Comparison of ENCODE assay signal across 33 cellular contexts in the genomic region with DNA sequence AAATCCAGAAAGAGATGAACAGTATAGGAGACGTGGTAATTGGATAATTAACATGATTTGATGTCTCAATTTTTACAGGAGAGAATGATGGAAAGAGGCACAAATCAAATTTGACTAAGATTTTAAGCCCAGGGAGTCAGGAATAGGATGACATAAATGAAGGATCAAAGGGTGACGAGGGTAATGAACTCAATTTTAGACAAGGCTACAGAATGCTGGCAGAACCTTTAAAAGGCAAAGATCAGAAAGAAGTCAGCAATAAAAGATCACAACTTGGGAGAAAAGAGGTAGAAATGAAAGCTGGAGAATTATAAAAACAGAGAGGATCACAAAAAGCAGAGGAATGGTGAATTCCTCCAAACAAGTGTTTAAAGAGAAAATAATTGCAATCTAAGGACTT. TPM values are rescaled to one million over a fixed set of nuclear protein-coding genes. Genes with fewer than 3 reads are reported as not detected.
"Had no signal": no experiment of that assay in that cellular context is flagged by ENCODE, and none has a peak within 500 bp of the region (broad histone marks: within the 10 kb centered on the region; RNA-seq: fewer than 3 reads in every experiment).

No MANE protein-coding gene starts in this region.

- H3K27me3 ChIP-seq: suprapubic skin, testis, thyroid gland, tibial artery, tibial nerve, transverse colon, upper lobe of left lung, uterus, vagina had no signal

- DNase-seq: stimulated activated CD4-positive, alpha-beta T cell treated with anti-CD3 and anti-CD28 coated beads, Interleukin-2, amount 100 ng/mL, for 48 hours; stimulated activated CD4-positive, alpha-beta T cell treated with anti-CD3 and anti-CD28 coated beads, Interleukin-4, amount 100 ng/mL, for 1 hour; stimulated activated CD4-positive, alpha-beta T cell treated with anti-CD3 and anti-CD28 coated beads, Interleukin-4, amount 100 ng/mL, for 24 hours; stimulated activated CD4-positive, alpha-beta T cell treated with anti-CD3 and anti-CD28 coated beads, Interleukin-4, amount 100 ng/mL, for 4 hours; stimulated activated CD8-positive, alpha-beta memory T cell treated with anti-CD3 and anti-CD28 coated beads, Interleukin-4, amount 100 ng/mL, for 48 hours; stimulated activated naive B cell treated with anti-CD40 and anti-IgM and Interleukin-4, amounts not matched to agents 10 μg/mL and 1 μg/mL and 100 μg/mL, for 72 hours; stimulated activated naive CD4-positive, alpha-beta T cell; stimulated activated naive CD4-positive, alpha-beta T cell treated with Interleukin-2 at 50 U/mL for 16 hours; stimulated activated naive CD8-positive, alpha-beta T cell treated with anti-CD3 and anti-CD28 coated beads, Interleukin-15, amount 100 ng/mL, for 72 hours; stimulated activated naive CD8-positive, alpha-beta T cell treated with anti-CD3 and anti-CD28 coated beads, Interleukin-15, Interleukin-2, amounts not matched to agents 100 U/mL and 50 U/mL, for 24 hours; stomach; substantia nigra; testis; thyroid gland; tibial artery; transverse colon; trophoblast cell; upper lobe of left lung; uterus had no signal

- H3K27ac Mint-ChIP-seq: stimulated activated effector memory CD8-positive, alpha-beta T cell treated with anti-CD3 and anti-CD28 coated beads, Interleukin-12 subunit alpha, Interleukin-12 subunit beta, amount 100 ng/mL, for 72 hours; stimulated activated memory B cell treated with anti-CD40 and anti-IgM and Interleukin-4, amounts not matched to agents 10 μg/mL and 1 μg/mL and 100 μg/mL, for 72 hours; stimulated activated naive B cell treated with anti-CD40 and anti-IgM and Interleukin-4, amounts not matched to agents 10 μg/mL and 1 μg/mL and 100 μg/mL, for 72 hours; stimulated activated naive CD8-positive, alpha-beta T cell treated with anti-CD3 and anti-CD28 coated beads, Interleukin-15, amount 100 ng/mL, for 72 hours; stimulated activated naive CD8-positive, alpha-beta T cell treated with anti-CD3 and anti-CD28 coated beads, Interleukin-15, Interleukin-2, amounts not matched to agents 100 ng/mL and 50 ng/mL, for 24 hours; type B pancreatic cell had no signal

- ATAC-seq: stimulated activated effector memory CD8-positive, alpha-beta T cell treated with anti-CD3 and anti-CD28 coated beads, Interleukin-12 subunit alpha, Interleukin-12 subunit beta, amount 100 ng/mL, for 72 hours; stimulated activated memory B cell treated with anti-CD40 and anti-IgM and Interleukin-4, amounts not matched to agents 10 μg/mL and 1 μg/mL and 100 μg/mL, for 72 hours; stimulated activated naive B cell treated with anti-CD40 and anti-IgM and Interleukin-4, amounts not matched to agents 10 μg/mL and 1 μg/mL and 100 μg/mL, for 72 hours; stimulated activated naive CD8-positive, alpha-beta T cell treated with anti-CD3 and anti-CD28 coated beads, Interleukin-15, amount 100 ng/mL, for 72 hours; stimulated activated naive CD8-positive, alpha-beta T cell treated with anti-CD3 and anti-CD28 coated beads, Interleukin-15, Interleukin-2, amounts not matched to agents 100 U/mL and 50 U/mL, for 24 hours had no signal

- H3K27ac ChIP-seq: stomach, suprapubic skin, testis, thoracic aorta, thyroid gland, tibial artery, tibial nerve, transverse colon, upper lobe of left lung, uterus, vagina had no signal

- H3K36me3 ChIP-seq: stomach, suprapubic skin, thoracic aorta, thyroid gland, tibial artery, tibial nerve, transverse colon, upper lobe of left lung, uterus, vagina had no signal

- H3K36me3 Mint-ChIP-seq: stimulated activated effector memory CD8-positive, alpha-beta T cell treated with anti-CD3 and anti-CD28 coated beads, Interleukin-12 subunit alpha, Interleukin-12 subunit beta, amount 100 ng/mL, for 72 hours; stimulated activated memory B cell treated with anti-CD40 and anti-IgM and Interleukin-4, amounts not matched to agents 10 μg/mL and 1 μg/mL and 100 μg/mL, for 72 hours; stimulated activated naive B cell treated with anti-CD40 and anti-IgM and Interleukin-4, amounts not matched to agents 10 μg/mL and 1 μg/mL and 100 μg/mL, for 72 hours; type B pancreatic cell had no signal

- H3K4me3 Mint-ChIP-seq: stimulated activated effector memory CD8-positive, alpha-beta T cell treated with anti-CD3 and anti-CD28 coated beads, Interleukin-12 subunit alpha, Interleukin-12 subunit beta, amount 100 ng/mL, for 72 hours; stimulated activated memory B cell treated with anti-CD40 and anti-IgM and Interleukin-4, amounts not matched to agents 10 μg/mL and 1 μg/mL and 100 μg/mL, for 72 hours; stimulated activated naive B cell treated with anti-CD40 and anti-IgM and Interleukin-4, amounts not matched to agents 10 μg/mL and 1 μg/mL and 100 μg/mL, for 72 hours; stimulated activated naive CD8-positive, alpha-beta T cell treated with anti-CD3 and anti-CD28 coated beads, Interleukin-15, amount 100 ng/mL, for 72 hours; stimulated activated naive CD8-positive, alpha-beta T cell treated with anti-CD3 and anti-CD28 coated beads, Interleukin-15, Interleukin-2, amounts not matched to agents 100 ng/mL and 50 ng/mL, for 24 hours; type B pancreatic cell had no signal

- H3K9me3 Mint-ChIP-seq: stimulated activated effector memory CD8-positive, alpha-beta T cell treated with anti-CD3 and anti-CD28 coated beads, Interleukin-12 subunit alpha, Interleukin-12 subunit beta, amount 100 ng/mL, for 72 hours; stimulated activated naive CD8-positive, alpha-beta T cell treated with anti-CD3 and anti-CD28 coated beads, Interleukin-15, amount 100 ng/mL, for 72 hours; stimulated activated naive CD8-positive, alpha-beta T cell treated with anti-CD3 and anti-CD28 coated beads, Interleukin-15, Interleukin-2, amounts not matched to agents 100 ng/mL and 50 ng/mL, for 24 hours; type B pancreatic cell had no signal

- H3K4me1 ChIP-seq: stomach, suprapubic skin, testis, thyroid gland, tibial artery, tibial nerve, transverse colon, upper lobe of left lung, uterus, vagina had no signal

- H3K4me3 ChIP-seq: stomach, suprapubic skin, testis, thoracic aorta, thyroid gland, tibial artery, tibial nerve, transverse colon, upper lobe of left lung, uterus, vagina had no signal

- H3K27me3 Mint-ChIP-seq: stimulated activated naive CD8-positive, alpha-beta T cell treated with anti-CD3 and anti-CD28 coated beads, Interleukin-15, amount 100 ng/mL, for 72 hours had no signal

- H3K4me1 Mint-ChIP-seq: stimulated activated effector memory CD8-positive, alpha-beta T cell treated with anti-CD3 and anti-CD28 coated beads, Interleukin-12 subunit alpha, Interleukin-12 subunit beta, amount 100 ng/mL, for 72 hours; stimulated activated memory B cell treated with anti-CD40 and anti-IgM and Interleukin-4, amounts not matched to agents 10 μg/mL and 1 μg/mL and 100 μg/mL, for 72 hours; stimulated activated naive B cell treated with anti-CD40 and anti-IgM and Interleukin-4, amounts not matched to agents 10 μg/mL and 1 μg/mL and 100 μg/mL, for 72 hours; stimulated activated naive CD8-positive, alpha-beta T cell treated with anti-CD3 and anti-CD28 coated beads, Interleukin-15, amount 100 ng/mL, for 72 hours had no signal

- FAIRE-seq: urothelium cell line had no signal

- H3K9me3 ChIP-seq: stomach, suprapubic skin, testis, thoracic aorta, thyroid gland, tibial artery, tibial nerve, transverse colon, upper lobe of left lung, uterus, vagina had no signal

RNA-seq across cellular contexts. Expression of a gene that starts 13.0 kb away (rescaled TPM):
- total RNA-seq: stomach, subcutaneous adipose tissue, suprapubic skin, temporal lobe, thyroid gland, tibial nerve, transverse colon, upper lobe of left lung, ureter, urinary bladder, uterus, vagina had no signal
- polyA plus RNA-seq: stomach, urinary bladder had no signal

RNA-seq across cellular contexts. Expression of a gene that starts 13.4 kb away (rescaled TPM):
- total RNA-seq: stomach, subcutaneous adipose tissue, suprapubic skin, temporal lobe, testis, thoracic aorta, thyroid gland, tibial nerve, transverse colon, upper lobe of left lung, ureter, urinary bladder, uterus, vagina had no signal
- polyA plus RNA-seq: stomach, thymus, urinary bladder had no signal

RNA-seq across cellular contexts. Expression of a gene that starts 54.4 kb away (rescaled TPM):
- total RNA-seq: stomach, subcutaneous adipose tissue, suprapubic skin, thoracic aorta, thyroid gland, tibial nerve, upper lobe of left lung, ureter, urinary bladder, uterus, vagina had no signal
- polyA plus RNA-seq: stomach, urinary bladder had no signal
